In genomic region chr1:97529600-97529999, GRCh38 we compare ENCODE assay signal across 26 cellular contexts.
"Had no signal": no experiment of that assay in that cellular context is flagged by ENCODE, and none has a peak within 500 bp of the region (broad histone marks: within the 10 kb centered on the region; RNA-seq: fewer than 3 reads in every experiment).

No MANE protein-coding gene starts in this region.

- H3K9me3 ChIP-seq: left ventricle myocardium inferior, mucosa of descending colon, pancreas, prostate gland, suprapubic skin, thoracic aorta, tibial artery, upper lobe of right lung had no signal

- FAIRE-seq: pancreas, urothelium cell line had no signal

- DNase-seq: islet precursor cell; left ventricle myocardium inferior; midbrain; mucosa of descending colon; naive thymus-derived CD4-positive, alpha-beta T cell; pancreas; posterior cingulate gyrus; retina; right cardiac atrium; stimulated activated CD4-positive, alpha-beta T cell treated with anti-CD3 and anti-CD28 coated beads, Interleukin-12 subunit alpha, Interleukin-12 subunit beta, amount 100 ng/mL, for 4 hours; stimulated activated CD4-positive, alpha-beta T cell treated with anti-CD3 and anti-CD28 coated beads, Interleukin-15, amount 100 ng/mL, for 24 hours; stimulated activated CD4-positive, alpha-beta T cell treated with anti-CD3 and anti-CD28 coated beads, Interleukin-2, amount 100 ng/mL, for 24 hours; stimulated activated CD4-positive, alpha-beta T cell treated with anti-CD3 and anti-CD28 coated beads, Interleukin-4, amount 100 ng/mL, for 1 hour; stimulated activated naive CD4-positive, alpha-beta T cell; tibial artery; trophoblast cell; upper lobe of right lung had no signal

- H3K36me3 Mint-ChIP-seq: natural killer cell treated with Interleukin-12 subunit alpha and Interleukin-12 subunit beta and Interleukin-15 and Interleukin-18, amount 100 ng/mL, for 72 hours had no signal

- H3K27ac Mint-ChIP-seq: natural killer cell treated with Interleukin-12 subunit alpha and Interleukin-12 subunit beta and Interleukin-15 and Interleukin-18, amount 100 ng/mL, for 72 hours; stimulated activated naive CD8-positive, alpha-beta T cell treated with anti-CD3 and anti-CD28 coated beads, Interleukin-15, Interleukin-2, amounts not matched to agents 100 ng/mL and 50 ng/mL, for 24 hours had no signal

- H3K9me3 Mint-ChIP-seq: natural killer cell treated with Interleukin-12 subunit alpha and Interleukin-12 subunit beta and Interleukin-15 and Interleukin-18, amount 100 ng/mL, for 72 hours had no signal

- H3K36me3 ChIP-seq: left ventricle myocardium inferior, pancreas, prostate gland, suprapubic skin, thoracic aorta, tibial artery, upper lobe of right lung had no signal

- H3K27me3 Mint-ChIP-seq: naive thymus-derived CD4-positive, alpha-beta T cell; natural killer cell treated with Interleukin-12 subunit alpha and Interleukin-12 subunit beta and Interleukin-15 and Interleukin-18, amount 100 ng/mL, for 72 hours; stimulated activated naive CD8-positive, alpha-beta T cell treated with anti-CD3 and anti-CD28 coated beads, Interleukin-15, Interleukin-2, amounts not matched to agents 100 ng/mL and 50 ng/mL, for 24 hours had no signal

- ATAC-seq: mucosa of descending colon; naive thymus-derived CD4-positive, alpha-beta T cell; natural killer cell treated with Interleukin-12 subunit alpha and Interleukin-12 subunit beta and Interleukin-15 and Interleukin-18, amount 100 ng/mL, for 72 hours; right cardiac atrium; sciatic nerve; upper lobe of right lung had no signal

- H3K4me1 ChIP-seq: left ventricle myocardium inferior, prostate gland, suprapubic skin, tibial artery, upper lobe of right lung had no signal

- H3K27ac ChIP-seq: left ventricle myocardium inferior, pancreas, prostate gland, skin epidermis, suprapubic skin, thoracic aorta, tibial artery, upper lobe of right lung had no signal

- H3K4me3 ChIP-seq: left ventricle myocardium inferior, lung, mucosa of descending colon, pancreas, prostate gland, skin epidermis, suprapubic skin, thoracic aorta, tibial artery, upper lobe of right lung had no signal

- H3K4me3 Mint-ChIP-seq: naive thymus-derived CD4-positive, alpha-beta T cell; natural killer cell treated with Interleukin-12 subunit alpha and Interleukin-12 subunit beta and Interleukin-15 and Interleukin-18, amount 100 ng/mL, for 72 hours; stimulated activated naive CD8-positive, alpha-beta T cell treated with anti-CD3 and anti-CD28 coated beads, Interleukin-15, Interleukin-2, amounts not matched to agents 100 ng/mL and 50 ng/mL, for 24 hours had no signal

- H3K27me3 ChIP-seq: pancreas, suprapubic skin, tibial artery, upper lobe of right lung had no signal
